11 cellular contexts compared by ENCODE assay signal in the genomic region with DNA sequence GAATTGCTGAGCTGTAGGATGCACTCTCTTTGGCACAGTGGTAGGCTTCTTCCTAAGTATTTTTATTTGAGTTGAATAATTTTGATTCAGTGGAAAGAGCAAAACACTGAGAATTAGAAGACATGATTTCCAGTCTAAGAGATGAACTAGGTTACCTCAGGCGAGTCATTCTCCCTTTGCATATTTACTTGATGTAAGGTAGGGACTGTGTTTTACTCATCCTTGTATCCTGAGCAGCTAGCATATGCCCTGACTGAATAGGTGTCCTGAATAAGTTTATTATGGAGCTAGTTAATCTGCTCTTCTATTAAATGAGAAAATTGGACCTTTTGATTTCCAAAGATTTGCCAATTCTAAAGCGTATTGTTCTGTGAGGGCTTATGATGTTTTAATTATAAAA. TPM values are rescaled to one million over a fixed set of nuclear protein-coding genes. Genes with fewer than 3 reads are reported as not detected.
DNase-seq lines count a peak whose midpoint lies in the region; ATAC-seq, FAIRE-seq and TF ChIP-seq lines count a peak whose summit lies in the region.
"Had no signal": no experiment of that assay in that cellular context is flagged by ENCODE, and none has a peak within 500 bp of the region (broad histone marks: within the 10 kb centered on the region; RNA-seq: fewer than 3 reads in every experiment).

No MANE protein-coding gene starts in this region.

- no peaks in the 10 kb centered on the region for H3K27me3 Mint-ChIP-seq in activated naive CD4-positive, alpha-beta T cell treated with anti-CD3 and anti-CD28 coated beads for 36 hours (ENCODE audit: low read depth)
- H3K27me3 Mint-ChIP-seq in T-cell: no peaks in the 10 kb centered on the region

- BruUV-seq in HepG2 (replicated peaks; lab: Mats Ljungman, UMichigan): TSS peak; percentile 81

- POLR2A ChIA-PET in T-cell (lab: Charles Lee): interaction anchor here (0.6 to 1.0 kb wide), 3 partner anchors 39 to 101 kb away, joined by 3 to 7 read pairs (median 4); no protein-coding TSS in a partner anchor
- POLR2A ChIA-PET in HepG2 (lab: Yijun Ruan, JAX): interaction anchor here (0.7 to 3.2 kb wide), 20 partner anchors 9 to 138 kb away, joined by 3 to 33 read pairs (median 5); partner anchors contain the start of gene STIM1

- H3K4me1 Mint-ChIP-seq in activated naive CD4-positive, alpha-beta T cell treated with anti-CD3 and anti-CD28 coated beads for 36 hours (ENCODE audit: low read depth): peaks cover 76% of the 10 kb centered on the region
- H3K4me1 Mint-ChIP-seq in T-cell: peaks cover 81 to 87% (median 86%) of the 10 kb centered on the region in 3 donors

- peak; percentile 17 for DNase-seq in activated naive CD4-positive, alpha-beta T cell treated with anti-CD3 and anti-CD28 coated beads for 36 hours
- no peak for DNase-seq in activated naive CD4-positive, alpha-beta T cell (lab: John Stamatoyannopoulos, UW)
- no peak for DNase-seq in T-cell
- DNase-seq in HepG2 (ENCODE audit: low spot score): no peak
- no peak for DNase-seq in effector CD8-positive, alpha-beta T cell (lab: John Stamatoyannopoulos, UW)
- DNase-seq in cardiac septum (ENCODE audit: low spot score): no peak
- DNase-seq in T-helper 2 cell: no peak
- DNase-seq: hippocampal formation, NCI-H1048 had no signal

- H2AFZ ChIP-seq in HepG2 (ENCODE audit: low read length): no peak overlapping the region

- H3K27ac Mint-ChIP-seq in activated naive CD4-positive, alpha-beta T cell treated with anti-CD3 and anti-CD28 coated beads for 36 hours: peak overlapping the region; percentile 66
- peak overlapping the region; percentile 88 to 89 for H3K27ac Mint-ChIP-seq in T-cell

- H3K4me1 ChIP-seq in HepG2 (ENCODE audit: insufficient read depth, low read length) (peaks cover 80% of the 10 kb centered on the region), thymus (ENCODE audit: control insufficient read depth, insufficient read depth, low read length) (peaks cover 51% of the 10 kb centered on the region)

- in situ Hi-C loops in HepG2 (cut with HindIII; ENCODE audit: extremely low pct_ligation_motif_present, low pct_unique_long_range_greater_than_20kb): no loop called here

- 93% methylated on average over 2 of the region's 2 CpGs for WGBS in HepG2 (ENCODE audit: low lambda C conversion rate)
- WGBS in thymus: 98% methylated on average over 2 of the region's 2 CpGs

- H3K27ac ChIP-seq in HepG2 (ENCODE audit: extremely low read length, insufficient read depth, low read length) (peak overlapping the region; percentile 94), thymus (ENCODE audit: low read depth) (peak overlapping the region; percentile 69)

- no peak overlapping the region for H3K4me3 Mint-ChIP-seq in activated naive CD4-positive, alpha-beta T cell treated with anti-CD3 and anti-CD28 coated beads for 36 hours
- peak overlapping the region in 1 of 3 donors; percentile 52 for H3K4me3 Mint-ChIP-seq in T-cell

- H3K9me3 Mint-ChIP-seq in activated naive CD4-positive, alpha-beta T cell treated with anti-CD3 and anti-CD28 coated beads for 36 hours: no peaks in the 10 kb centered on the region
- H3K9me3 Mint-ChIP-seq in T-cell: no peaks in the 10 kb centered on the region

- H4K20me1 ChIP-seq in HepG2 (ENCODE audit: insufficient read depth, low read length): no peaks in the 10 kb centered on the region

- no peak for FAIRE-seq in HepG2 (lab: Jason Lieb, UNC)

- no peaks in the 10 kb centered on the region for H3K27me3 ChIP-seq in HepG2 (ENCODE audit: control insufficient read depth in 1 of 2, insufficient read depth in 2 of 2, low read length in 2 of 2)
- no peaks in the 10 kb centered on the region for H3K27me3 ChIP-seq in thymus (ENCODE audit: control insufficient read depth, insufficient read depth)

- CTCF ChIA-PET in activated naive CD4-positive, alpha-beta T cell treated with anti-CD3 and anti-CD28 coated beads for 36 hours (lab: Charles Lee): interaction anchor here (0.9 to 2.6 kb wide), 10 partner anchors 11 to 167 kb away, joined by 3 to 11 read pairs (median 3); partner anchors contain the start of gene STIM1
- CTCF ChIA-PET in T-cell (lab: Charles Lee) (interaction anchor here (0.6 to 1.3 kb wide), 7 partner anchors 9 to 167 kb away, joined by 3 to 6 read pairs (median 3); partner anchors contain the start of gene STIM1 (in 1 of the 2)), HepG2 (lab: Yijun Ruan, JAX; ENCODE audit: low intra/inter-chr PET ratio, low total read pairs) (no interaction called here)

- ATAC-seq in T-cell (replicated peaks in 1 of 4): no peak
- ATAC-seq in HepG2: no peak

- TF ChIP-seq EP300 in HepG2 (IDR thresholded peaks at IDR 0.05; ENCODE audit: low read depth in 2 of 2, low read length in 2 of 2): no peak
- no peak for TF ChIP-seq EP300 in HepG2 (CRISPR knock-in tag; IDR thresholded peaks at IDR 0.05; ENCODE audit: borderline replicate concordance)

- H3K4me3 ChIP-seq in HepG2 (replicated peaks in 1 of 3; ENCODE audit: insufficient read depth in 1 of 3, low read depth in 2 of 3, low read length in 3 of 3): peak overlapping the region in 2 of 3 experiments; percentile 3 to 28; a peak in 3 of 6 replicates
- no peak overlapping the region for H3K4me3 ChIP-seq in thymus (ENCODE audit: low read length)
- H3K4me3 ChIP-seq: lung had no signal

- TF ChIP-seq CTCF in HepG2 (CRISPR knock-in tag; IDR thresholded peaks at IDR 0.05): no peak

- H3K79me2 ChIP-seq in HepG2 (ENCODE audit: insufficient read depth, low read length): peaks cover 56% of the 10 kb centered on the region

- intact Hi-C loops in activated naive CD4-positive, alpha-beta T cell treated with anti-CD3 and anti-CD28 coated beads for 36 hours (cut with micrococcal nuclease): loop anchor here (1.0 kb wide), 1 partner anchor 152 kb away; no protein-coding TSS in a partner anchor
- intact Hi-C loops in HepG2 (cut with micrococcal nuclease; ENCODE audit: unreplicated experiment): no loop called here
- intact Hi-C loops in cardiac septum (cut with DNase I): no loop called here

- TF ChIP-seq RAD21 in HepG2 (CRISPR knock-in tag; IDR thresholded peaks at IDR 0.05): no peak

- H3K9ac ChIP-seq in HepG2 (ENCODE audit: insufficient read depth, low read depth, low read length): peak overlapping the region; percentile 49

- no peaks in the 10 kb centered on the region for H3K36me3 Mint-ChIP-seq in activated naive CD4-positive, alpha-beta T cell treated with anti-CD3 and anti-CD28 coated beads for 36 hours (ENCODE audit: low read depth)
- H3K36me3 Mint-ChIP-seq in T-cell: peaks cover 4% of the 10 kb centered on the region

- H3K36me3 ChIP-seq in HepG2 (replicated peaks in 1 of 2; ENCODE audit: control insufficient read depth in 1 of 2, insufficient read depth in 2 of 2, low read length in 2 of 2): no peaks in the 10 kb centered on the region
- peaks cover 5% of the 10 kb centered on the region for H3K36me3 ChIP-seq in thymus (ENCODE audit: control insufficient read depth, insufficient read depth)

- H3K9me3 ChIP-seq in HepG2 (ENCODE audit: low read length) (no peaks in the 10 kb centered on the region), thymus (ENCODE audit: control insufficient read depth) (no peaks in the 10 kb centered on the region)

- H3K4me2 ChIP-seq in HepG2 (ENCODE audit: low read depth, low read length): peak overlapping the region; percentile 75

- no peak for TF ChIP-seq POLR2A in HepG2 (IDR thresholded peaks at IDR 0.05; ENCODE audit: insufficient read depth in 1 of 2, low read depth in 2 of 2, low read length in 2 of 2)

TF ChIP-seq in HepG2, 621 proteins besides CTCF, POLR2A, EP300 and RAD21 (continues in another document):
- TF ChIP-seq, protein P1, sequence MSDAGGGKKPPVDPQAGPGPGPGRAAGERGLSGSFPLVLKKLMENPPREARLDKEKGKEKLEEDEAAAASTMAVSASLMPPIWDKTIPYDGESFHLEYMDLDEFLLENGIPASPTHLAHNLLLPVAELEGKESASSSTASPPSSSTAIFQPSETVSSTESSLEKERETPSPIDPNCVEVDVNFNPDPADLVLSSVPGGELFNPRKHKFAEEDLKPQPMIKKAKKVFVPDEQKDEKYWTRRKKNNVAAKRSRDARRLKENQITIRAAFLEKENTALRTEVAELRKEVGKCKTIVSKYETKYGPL (CRISPR knock-in tag; IDR thresholded peaks at IDR 0.05): no peak
- TF ChIP-seq ZNF580 (CRISPR knock-in tag; IDR thresholded peaks at IDR 0.05; ENCODE audit: borderline replicate concordance, low read depth) (no peak), JARID2 (CRISPR knock-in tag; IDR thresholded peaks at IDR 0.05; ENCODE audit: insufficient replicate concordance) (no peak), ZNF441 (CRISPR knock-in tag; IDR thresholded peaks at IDR 0.05; ENCODE audit: borderline replicate concordance) (no peak), ZNF772 (CRISPR knock-in tag; IDR thresholded peaks at IDR 0.05) (no peak)

RNA-seq across cellular contexts. Expression of gene STIM1, which starts 50.7 kb away (rescaled TPM):
- total RNA-seq in activated naive CD4-positive, alpha-beta T cell treated with anti-CD3 and anti-CD28 coated beads for 36 hours: 10 to 100 TPM; 62.9 to 68.5 TPM
- total RNA-seq in T-cell: 100 to 1,000 TPM in 2 of 5 donors, 10 to 100 TPM in 3; 87.6 to 139 (median 94.5) TPM
- 16.3 and 19.2 TPM in 2 replicates for total RNA-seq in HepG2 (2016; rRNA removed; fragmentation: Illumina TruSeq; extraction: Trizol)
- 4.1 and 5.8 TPM in 2 replicates for total RNA-seq in HepG2 (2016; cell fraction: cytosol; rRNA removed; fragmentation: Illumina TruSeq; extraction: Trizol; ENCODE audit: low read depth)
- total RNA-seq in HepG2 (2016; cell fraction: insoluble cytoplasmic fraction; rRNA removed; fragmentation: Illumina TruSeq; extraction: Trizol): 10.3 and 20.0 TPM in 2 replicates
- 9.1 and 11.2 TPM in 2 replicates for total RNA-seq in HepG2 (2016; cell fraction: membrane; rRNA removed; fragmentation: Illumina TruSeq; extraction: Trizol)
- total RNA-seq in HepG2 (2016; cell fraction: nucleus; rRNA removed; fragmentation: Illumina TruSeq; extraction: Trizol): 32.4 and 32.5 TPM in 2 replicates
- 28.5 and 33.3 TPM in 2 replicates for polyA plus RNA-seq in HepG2 (2011; rRNA removed)
- 25.0 and 31.9 TPM in 2 replicates for polyA plus RNA-seq in HepG2 (2011; cell fraction: cytosol; rRNA removed)
- polyA plus RNA-seq in HepG2 (2011; cell fraction: nucleus; rRNA removed): 53.3 and 57.1 TPM in 2 replicates
- 41.4 and 42.4 TPM in 2 replicates for polyA plus RNA-seq in HepG2 (2012)
- 2.6 TPM in 2 replicates for polyA plus RNA-seq in HepG2 (2016; cell fraction: cytosol; fragmentation: Illumina TruSeq; extraction: Trizol; ENCODE audit: low read depth)
- 10.3 and 12.6 TPM in 2 replicates for polyA plus RNA-seq in HepG2 (2016; cell fraction: insoluble cytoplasmic fraction; fragmentation: Illumina TruSeq; extraction: Trizol; ENCODE audit: low read depth)
- polyA plus RNA-seq in HepG2 (2016; cell fraction: membrane; fragmentation: Illumina TruSeq; extraction: Trizol; ENCODE audit: low read depth): 7.0 and 7.4 TPM in 2 replicates
- polyA plus RNA-seq in HepG2 (2016; cell fraction: nucleus; fragmentation: Illumina TruSeq; extraction: Trizol; ENCODE audit: insufficient read depth, low read depth): 37.7 and 37.8 TPM in 2 replicates
- 46.4 and 107 TPM in 2 replicates for polyA minus RNA-seq in HepG2 (2011; rRNA and poly(A)+ RNA removed; ENCODE audit: low replicate concordance)
- 35.8 and 57.5 TPM in 2 replicates for polyA minus RNA-seq in HepG2 (2011; cell fraction: cytosol; rRNA and poly(A)+ RNA removed)
- 43.4 and 64.5 TPM in 2 replicates for polyA minus RNA-seq in HepG2 (2011; cell fraction: nucleus; rRNA and poly(A)+ RNA removed)
- polyA plus RNA-seq in thymus: 33.0 TPM
- 40.4 TPM for total RNA-seq in cardiac septum
